Comparison of ENCODE assay signal across 1 cellular context in the genomic region with DNA sequence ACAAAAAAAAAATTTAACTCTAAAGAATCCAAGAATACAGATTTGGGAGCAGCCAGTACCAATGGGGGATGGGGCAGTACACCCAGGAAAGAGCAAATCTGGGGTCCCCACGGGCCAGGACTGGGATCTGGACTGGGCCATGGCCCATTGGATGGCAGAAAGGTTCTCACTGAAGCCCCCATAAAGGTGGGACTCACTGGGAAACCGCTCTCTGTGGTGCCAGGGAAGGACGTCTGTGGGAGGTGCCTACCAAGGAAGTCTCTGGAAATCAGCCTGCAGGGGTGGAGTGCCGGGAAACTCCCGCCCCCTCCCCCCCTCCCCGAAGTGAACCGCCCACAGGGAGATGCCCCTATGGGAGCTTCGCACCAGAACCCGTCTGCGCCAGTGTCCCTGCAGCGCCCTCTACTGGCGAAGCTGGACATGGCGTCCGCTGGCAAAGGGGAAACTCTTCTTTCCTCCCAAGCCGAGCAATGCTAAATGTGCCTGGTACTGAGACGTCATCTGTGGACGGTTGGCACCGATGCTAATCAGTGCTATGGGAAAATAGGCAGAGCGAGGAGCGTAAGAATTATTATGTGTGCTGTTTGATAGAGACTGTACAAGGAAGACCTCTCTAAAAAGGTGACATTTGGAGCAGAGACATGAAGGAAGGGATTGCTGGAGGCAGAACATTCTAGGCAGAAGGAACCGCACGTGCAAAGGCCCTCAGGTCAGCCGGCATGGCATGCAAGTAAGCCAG.
TF ChIP-seq lines count a peak whose summit lies in the region.

No MANE protein-coding gene starts in this region.

TF ChIP-seq in HEK293, 187 proteins besides CTCF, POLR2A, EP300 and RAD21 (continued from another document):
- no peak for TF ChIP-seq ZEB2 (tag by site-specific recombination; IDR thresholded peaks at IDR 0.05)
- no peak for TF ChIP-seq ZNF510 (tag by site-specific recombination; IDR thresholded peaks at IDR 0.05; ENCODE audit: insufficient replicate concordance)
- TF ChIP-seq, protein P1, sequence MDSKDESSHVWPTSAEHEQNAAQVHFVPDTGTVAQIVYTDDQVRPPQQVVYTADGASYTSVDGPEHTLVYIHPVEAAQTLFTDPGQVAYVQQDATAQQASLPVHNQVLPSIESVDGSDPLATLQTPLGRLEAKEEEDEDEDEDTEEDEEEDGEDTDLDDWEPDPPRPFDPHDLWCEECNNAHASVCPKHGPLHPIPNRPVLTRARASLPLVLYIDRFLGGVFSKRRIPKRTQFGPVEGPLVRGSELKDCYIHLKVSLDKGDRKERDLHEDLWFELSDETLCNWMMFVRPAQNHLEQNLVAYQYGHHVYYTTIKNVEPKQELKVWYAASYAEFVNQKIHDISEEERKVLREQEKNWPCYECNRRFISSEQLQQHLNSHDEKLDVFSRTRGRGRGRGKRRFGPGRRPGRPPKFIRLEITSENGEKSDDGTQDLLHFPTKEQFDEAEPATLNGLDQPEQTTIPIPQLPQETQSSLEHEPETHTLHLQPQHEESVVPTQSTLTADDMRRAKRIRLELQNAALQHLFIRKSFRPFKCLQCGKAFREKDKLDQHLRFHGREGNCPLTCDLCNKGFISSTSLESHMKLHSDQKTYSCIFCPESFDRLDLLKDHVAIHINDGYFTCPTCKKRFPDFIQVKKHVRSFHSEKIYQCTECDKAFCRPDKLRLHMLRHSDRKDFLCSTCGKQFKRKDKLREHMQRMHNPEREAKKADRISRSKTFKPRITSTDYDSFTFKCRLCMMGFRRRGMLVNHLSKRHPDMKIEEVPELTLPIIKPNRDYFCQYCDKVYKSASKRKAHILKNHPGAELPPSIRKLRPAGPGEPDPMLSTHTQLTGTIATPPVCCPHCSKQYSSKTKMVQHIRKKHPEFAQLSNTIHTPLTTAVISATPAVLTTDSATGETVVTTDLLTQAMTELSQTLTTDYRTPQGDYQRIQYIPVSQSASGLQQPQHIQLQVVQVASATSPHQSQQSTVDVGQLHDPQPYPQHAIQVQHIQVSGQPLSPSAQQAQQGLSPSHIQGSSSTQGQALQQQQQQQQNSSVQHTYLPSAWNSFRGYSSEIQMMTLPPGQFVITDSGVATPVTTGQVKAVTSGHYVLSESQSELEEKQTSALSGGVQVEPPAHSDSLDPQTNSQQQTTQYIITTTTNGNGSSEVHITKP (tag by site-specific recombination; IDR thresholded peaks at IDR 0.05): 0 out of 2 replicates have a peak, but pooled peaks have one; percentile 39
- TF ChIP-seq, protein P2, sequence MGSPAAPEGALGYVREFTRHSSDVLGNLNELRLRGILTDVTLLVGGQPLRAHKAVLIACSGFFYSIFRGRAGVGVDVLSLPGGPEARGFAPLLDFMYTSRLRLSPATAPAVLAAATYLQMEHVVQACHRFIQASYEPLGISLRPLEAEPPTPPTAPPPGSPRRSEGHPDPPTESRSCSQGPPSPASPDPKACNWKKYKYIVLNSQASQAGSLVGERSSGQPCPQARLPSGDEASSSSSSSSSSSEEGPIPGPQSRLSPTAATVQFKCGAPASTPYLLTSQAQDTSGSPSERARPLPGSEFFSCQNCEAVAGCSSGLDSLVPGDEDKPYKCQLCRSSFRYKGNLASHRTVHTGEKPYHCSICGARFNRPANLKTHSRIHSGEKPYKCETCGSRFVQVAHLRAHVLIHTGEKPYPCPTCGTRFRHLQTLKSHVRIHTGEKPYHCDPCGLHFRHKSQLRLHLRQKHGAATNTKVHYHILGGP (tag by site-specific recombination; IDR thresholded peaks at IDR 0.05): no peak
- 0 out of 2 replicates have a peak, but pooled peaks have one; percentile 50 for TF ChIP-seq ZNF660 (tag by site-specific recombination; IDR thresholded peaks at IDR 0.05)
